1 cellular context compared by ENCODE assay signal in the genomic region with DNA sequence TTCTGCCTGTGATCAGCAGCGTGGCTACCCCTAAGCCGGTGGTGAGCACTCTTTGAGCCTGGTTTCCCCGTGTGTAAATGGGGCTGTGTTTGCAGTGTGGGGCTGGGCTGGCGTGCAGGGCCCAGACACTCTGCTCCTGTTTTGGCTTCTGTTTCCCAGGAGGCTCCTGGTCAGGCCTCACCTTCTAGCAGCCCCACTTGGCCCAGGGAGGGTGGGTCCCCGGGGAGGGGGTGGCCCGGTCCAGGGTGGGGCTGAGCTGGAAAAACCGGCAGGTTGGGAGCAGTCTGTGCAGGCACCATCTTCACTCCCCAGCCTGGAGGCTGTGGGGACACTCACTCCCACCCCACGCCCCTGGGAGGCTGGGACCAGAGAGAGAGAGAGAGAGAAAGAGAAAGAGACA.
TF ChIP-seq lines count a peak whose summit lies in the region.

No MANE protein-coding gene starts in this region.

TF ChIP-seq in GM23338, 12 proteins besides CTCF, POLR2A, EP300 and RAD21 (continued from another document):
- TF ChIP-seq, protein P1, sequence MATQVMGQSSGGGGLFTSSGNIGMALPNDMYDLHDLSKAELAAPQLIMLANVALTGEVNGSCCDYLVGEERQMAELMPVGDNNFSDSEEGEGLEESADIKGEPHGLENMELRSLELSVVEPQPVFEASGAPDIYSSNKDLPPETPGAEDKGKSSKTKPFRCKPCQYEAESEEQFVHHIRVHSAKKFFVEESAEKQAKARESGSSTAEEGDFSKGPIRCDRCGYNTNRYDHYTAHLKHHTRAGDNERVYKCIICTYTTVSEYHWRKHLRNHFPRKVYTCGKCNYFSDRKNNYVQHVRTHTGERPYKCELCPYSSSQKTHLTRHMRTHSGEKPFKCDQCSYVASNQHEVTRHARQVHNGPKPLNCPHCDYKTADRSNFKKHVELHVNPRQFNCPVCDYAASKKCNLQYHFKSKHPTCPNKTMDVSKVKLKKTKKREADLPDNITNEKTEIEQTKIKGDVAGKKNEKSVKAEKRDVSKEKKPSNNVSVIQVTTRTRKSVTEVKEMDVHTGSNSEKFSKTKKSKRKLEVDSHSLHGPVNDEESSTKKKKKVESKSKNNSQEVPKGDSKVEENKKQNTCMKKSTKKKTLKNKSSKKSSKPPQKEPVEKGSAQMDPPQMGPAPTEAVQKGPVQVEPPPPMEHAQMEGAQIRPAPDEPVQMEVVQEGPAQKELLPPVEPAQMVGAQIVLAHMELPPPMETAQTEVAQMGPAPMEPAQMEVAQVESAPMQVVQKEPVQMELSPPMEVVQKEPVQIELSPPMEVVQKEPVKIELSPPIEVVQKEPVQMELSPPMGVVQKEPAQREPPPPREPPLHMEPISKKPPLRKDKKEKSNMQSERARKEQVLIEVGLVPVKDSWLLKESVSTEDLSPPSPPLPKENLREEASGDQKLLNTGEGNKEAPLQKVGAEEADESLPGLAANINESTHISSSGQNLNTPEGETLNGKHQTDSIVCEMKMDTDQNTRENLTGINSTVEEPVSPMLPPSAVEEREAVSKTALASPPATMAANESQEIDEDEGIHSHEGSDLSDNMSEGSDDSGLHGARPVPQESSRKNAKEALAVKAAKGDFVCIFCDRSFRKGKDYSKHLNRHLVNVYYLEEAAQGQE (IDR thresholded peaks at IDR 0.05; ENCODE audit: unreplicated experiment), result no peak
- TF ChIP-seq NANOG (IDR thresholded peaks at IDR 0.05; ENCODE audit: borderline replicate concordance) (no peak), ZNF114 (CRISPR knock-in tag; IDR thresholded peaks at IDR 0.05) (no peak), ZNF331 (CRISPR knock-in tag; IDR thresholded peaks at IDR 0.05; ENCODE audit: low read depth) (no peak)
- TF ChIP-seq, protein P2, sequence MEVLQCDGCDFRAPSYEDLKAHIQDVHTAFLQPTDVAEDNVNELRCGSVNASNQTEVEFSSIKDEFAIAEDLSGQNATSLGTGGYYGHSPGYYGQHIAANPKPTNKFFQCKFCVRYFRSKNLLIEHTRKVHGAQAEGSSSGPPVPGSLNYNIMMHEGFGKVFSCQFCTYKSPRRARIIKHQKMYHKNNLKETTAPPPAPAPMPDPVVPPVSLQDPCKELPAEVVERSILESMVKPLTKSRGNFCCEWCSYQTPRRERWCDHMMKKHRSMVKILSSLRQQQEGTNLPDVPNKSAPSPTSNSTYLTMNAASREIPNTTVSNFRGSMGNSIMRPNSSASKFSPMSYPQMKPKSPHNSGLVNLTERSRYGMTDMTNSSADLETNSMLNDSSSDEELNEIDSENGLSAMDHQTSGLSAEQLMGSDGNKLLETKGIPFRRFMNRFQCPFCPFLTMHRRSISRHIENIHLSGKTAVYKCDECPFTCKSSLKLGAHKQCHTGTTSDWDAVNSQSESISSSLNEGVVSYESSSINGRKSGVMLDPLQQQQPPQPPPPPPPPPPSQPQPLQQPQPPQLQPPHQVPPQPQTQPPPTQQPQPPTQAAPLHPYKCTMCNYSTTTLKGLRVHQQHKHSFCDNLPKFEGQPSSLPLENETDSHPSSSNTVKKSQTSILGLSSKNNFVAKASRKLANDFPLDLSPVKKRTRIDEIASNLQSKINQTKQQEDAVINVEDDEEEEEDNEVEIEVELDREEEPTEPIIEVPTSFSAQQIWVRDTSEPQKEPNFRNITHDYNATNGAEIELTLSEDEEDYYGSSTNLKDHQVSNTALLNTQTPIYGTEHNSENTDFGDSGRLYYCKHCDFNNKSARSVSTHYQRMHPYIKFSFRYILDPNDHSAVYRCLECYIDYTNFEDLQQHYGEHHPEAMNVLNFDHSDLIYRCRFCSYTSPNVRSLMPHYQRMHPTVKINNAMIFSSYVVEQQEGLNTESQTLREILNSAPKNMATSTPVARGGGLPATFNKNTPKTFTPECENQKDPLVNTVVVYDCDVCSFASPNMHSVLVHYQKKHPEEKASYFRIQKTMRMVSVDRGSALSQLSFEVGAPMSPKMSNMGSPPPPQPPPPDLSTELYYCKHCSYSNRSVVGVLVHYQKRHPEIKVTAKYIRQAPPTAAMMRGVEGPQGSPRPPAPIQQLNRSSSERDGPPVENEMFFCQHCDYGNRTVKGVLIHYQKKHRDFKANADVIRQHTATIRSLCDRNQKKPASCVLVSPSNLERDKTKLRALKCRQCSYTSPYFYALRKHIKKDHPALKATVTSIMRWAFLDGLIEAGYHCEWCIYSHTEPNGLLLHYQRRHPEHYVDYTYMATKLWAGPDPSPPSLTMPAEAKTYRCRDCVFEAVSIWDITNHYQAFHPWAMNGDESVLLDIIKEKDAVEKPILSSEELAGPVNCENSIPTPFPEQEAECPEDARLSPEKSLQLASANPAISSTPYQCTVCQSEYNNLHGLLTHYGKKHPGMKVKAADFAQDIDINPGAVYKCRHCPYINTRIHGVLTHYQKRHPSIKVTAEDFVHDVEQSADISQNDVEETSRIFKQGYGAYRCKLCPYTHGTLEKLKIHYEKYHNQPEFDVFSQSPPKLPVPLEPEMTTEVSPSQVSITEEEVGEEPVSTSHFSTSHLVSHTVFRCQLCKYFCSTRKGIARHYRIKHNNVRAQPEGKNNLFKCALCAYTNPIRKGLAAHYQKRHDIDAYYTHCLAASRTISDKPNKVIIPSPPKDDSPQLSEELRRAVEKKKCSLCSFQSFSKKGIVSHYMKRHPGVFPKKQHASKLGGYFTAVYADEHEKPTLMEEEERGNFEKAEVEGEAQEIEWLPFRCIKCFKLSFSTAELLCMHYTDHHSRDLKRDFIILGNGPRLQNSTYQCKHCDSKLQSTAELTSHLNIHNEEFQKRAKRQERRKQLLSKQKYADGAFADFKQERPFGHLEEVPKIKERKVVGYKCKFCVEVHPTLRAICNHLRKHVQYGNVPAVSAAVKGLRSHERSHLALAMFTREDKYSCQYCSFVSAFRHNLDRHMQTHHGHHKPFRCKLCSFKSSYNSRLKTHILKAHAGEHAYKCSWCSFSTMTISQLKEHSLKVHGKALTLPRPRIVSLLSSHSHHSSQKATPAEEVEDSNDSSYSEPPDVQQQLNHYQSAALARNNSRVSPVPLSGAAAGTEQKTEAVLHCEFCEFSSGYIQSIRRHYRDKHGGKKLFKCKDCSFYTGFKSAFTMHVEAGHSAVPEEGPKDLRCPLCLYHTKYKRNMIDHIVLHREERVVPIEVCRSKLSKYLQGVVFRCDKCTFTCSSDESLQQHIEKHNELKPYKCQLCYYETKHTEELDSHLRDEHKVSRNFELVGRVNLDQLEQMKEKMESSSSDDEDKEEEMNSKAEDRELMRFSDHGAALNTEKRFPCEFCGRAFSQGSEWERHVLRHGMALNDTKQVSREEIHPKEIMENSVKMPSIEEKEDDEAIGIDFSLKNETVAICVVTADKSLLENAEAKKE (CRISPR knock-in tag; IDR thresholded peaks at IDR 0.05), result no peak
